In the genomic region with DNA sequence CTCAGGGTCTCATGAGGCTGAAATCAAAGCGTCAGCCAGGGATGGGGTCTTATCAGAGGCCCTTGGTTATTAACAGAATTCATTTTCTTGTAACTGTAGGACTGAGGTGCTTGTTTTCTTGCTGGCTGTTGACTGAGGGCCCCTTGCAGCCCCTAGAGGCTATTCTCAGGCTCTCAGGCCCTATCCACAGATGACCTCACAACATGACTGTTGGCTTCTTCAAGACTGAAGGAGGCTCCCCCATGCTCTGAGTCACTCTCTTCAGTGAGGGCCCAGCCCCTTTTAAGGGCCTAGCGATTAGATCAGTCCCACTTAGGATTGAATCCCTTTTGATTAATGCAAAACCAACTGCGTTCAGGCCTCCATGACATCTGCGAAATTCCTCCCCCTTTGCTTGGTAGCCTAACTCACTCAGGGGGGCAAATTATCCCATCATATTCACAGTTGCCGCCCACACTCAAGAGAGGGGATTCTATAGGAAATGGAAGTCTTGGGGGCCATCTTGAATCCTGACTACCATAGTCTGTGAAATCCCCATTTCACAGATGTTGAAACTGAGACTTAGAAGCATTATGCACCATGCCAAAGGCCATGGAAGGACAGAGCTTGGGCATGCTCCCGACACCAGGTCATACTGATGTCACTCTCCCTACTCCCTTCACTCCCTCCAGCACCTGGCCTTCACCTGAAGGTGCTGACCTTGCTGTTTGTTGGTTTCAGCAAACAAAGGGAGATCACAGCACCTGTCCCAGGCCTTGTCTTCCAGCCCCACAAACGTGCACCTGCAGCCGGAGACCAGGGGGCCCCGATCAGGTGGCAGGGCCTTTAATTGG, we compare ENCODE assay signal across 14 cellular contexts.
DNase-seq lines count a peak whose midpoint lies in the region; ATAC-seq and TF ChIP-seq lines count a peak whose summit lies in the region.
"Had no signal": no experiment of that assay in that cellular context is flagged by ENCODE, and none has a peak within 500 bp of the region (broad histone marks: within the 10 kb centered on the region; RNA-seq: fewer than 3 reads in every experiment).

No MANE protein-coding gene starts in this region.

- H3K23ac ChIP-seq in mesendoderm (ENCODE audit: low read length), result no peak overlapping the region

- H3K79me1 ChIP-seq in mesendoderm (ENCODE audit: low read length), result no peaks in the 10 kb centered on the region

- H3K27me3 ChIP-seq in RWPE2 (ENCODE audit: insufficient read depth, poor library complexity, severe bottlenecking) (no peaks in the 10 kb centered on the region), mesendoderm (ENCODE audit: insufficient read depth, low read length, poor library complexity) (no peaks in the 10 kb centered on the region)
- H3K27me3 ChIP-seq: body of pancreas, pancreas had no signal

- H4K8ac ChIP-seq in mesendoderm (ENCODE audit: low read depth, low read length), result no peak overlapping the region

- H4K5ac ChIP-seq in mesendoderm (ENCODE audit: low read length), result no peak overlapping the region

- no peak for TF ChIP-seq CTCF in RWPE2 (IDR thresholded peaks at IDR 0.05; ENCODE audit: poor library complexity, severe bottlenecking)

- H3K4ac ChIP-seq in mesendoderm (ENCODE audit: low read depth, low read length), result no peak overlapping the region

- H3K4me2 ChIP-seq in mesendoderm (ENCODE audit: low read length), result no peak overlapping the region

- peaks cover 17% of the 10 kb centered on the region for H3K4me1 ChIP-seq in RWPE2 (ENCODE audit: insufficient read depth, poor library complexity, severe bottlenecking)
- H3K4me1 ChIP-seq in mesendoderm (ENCODE audit: control insufficient read depth, low read depth, low read length), result no peaks in the 10 kb centered on the region
- H3K4me1 ChIP-seq: body of pancreas, pancreas had no signal

- H3K56ac ChIP-seq in mesendoderm (ENCODE audit: low read length), result no peak overlapping the region

- no peak overlapping the region for H3K9ac ChIP-seq in mesendoderm (ENCODE audit: low read length)

- DNase-seq in activated CD4-positive, alpha-beta T cell treated with anti-CD3 and anti-CD28 coated beads, Interleukin-2, amount 50 U/mL, for 48 hours, result peak; percentile 29 to 47
- DNase-seq in activated CD4-positive, alpha-beta T cell treated with anti-CD3 and anti-CD28 coated beads for 1 hour, result no peak
- DNase-seq in RWPE2 (ENCODE audit: low spot score) (no peak), mesendoderm (peak; percentile 78), NOMO-1 (lab: John Stamatoyannopoulos, UW; ENCODE audit: unreplicated experiment in 2 of 2) (no peak)
- DNase-seq: body of pancreas; effector CD8-positive, alpha-beta T cell; MV-4-11; NK-92 treated with Interleukin-12 subunit alpha and Interleukin-12 subunit beta, amount 100 ng/mL, for 24 hours; pancreas had no signal

- no peak overlapping the region for H2BK15ac ChIP-seq in mesendoderm (replicated peaks; ENCODE audit: low read depth)

- H2BK5ac ChIP-seq in mesendoderm (ENCODE audit: low read length), result no peak overlapping the region

- no peaks in the 10 kb centered on the region for H3K79me2 ChIP-seq in mesendoderm (ENCODE audit: control insufficient read depth, insufficient read depth, low read length)

- no peak overlapping the region for H2AK5ac ChIP-seq in mesendoderm (ENCODE audit: low read length)

- WGBS in mesendoderm (ENCODE audit: extremely low coverage, insufficient coverage, low lambda C conversion rate), result no CpG with 5 or more reads among the region's 9 CpGs

- peak overlapping the region; percentile 6 for H3K27ac ChIP-seq in RWPE2 (ENCODE audit: poor library complexity, severe bottlenecking)
- no peak overlapping the region for H3K27ac ChIP-seq in mesendoderm (ENCODE audit: low read depth, low read length)
- H3K27ac ChIP-seq: body of pancreas, pancreas, SK-N-MC had no signal

- no peak overlapping the region for H3K18ac ChIP-seq in mesendoderm (ENCODE audit: low read length)

- no peak overlapping the region for H2BK120ac ChIP-seq in mesendoderm (ENCODE audit: low read depth, low read length)

- no peaks in the 10 kb centered on the region for H3K36me3 ChIP-seq in RWPE2 (ENCODE audit: low read depth)
- H3K36me3 ChIP-seq in mesendoderm (ENCODE audit: control insufficient read depth, insufficient read depth, low read length), result no peaks in the 10 kb centered on the region
- H3K36me3 ChIP-seq: pancreas had no signal

- H3K4me3 ChIP-seq in RWPE2 (ENCODE audit: severe bottlenecking) (no peak overlapping the region), mesendoderm (ENCODE audit: low read length) (no peak overlapping the region)
- H3K4me3 ChIP-seq: body of pancreas, pancreas, SK-N-MC had no signal

- ATAC-seq in GM21786 (IDR thresholded peaks at IDR 0.05; ENCODE audit: unreplicated experiment) (peak; percentile 41), RWPE2 (ENCODE audit: low read depth) (peak; percentile 38; the same call in 1 of the 3 replicates), HG02623 (IDR thresholded peaks at IDR 0.05; ENCODE audit: unreplicated experiment) (no peak), GM18907 (IDR thresholded peaks at IDR 0.05; ENCODE audit: unreplicated experiment) (no peak)
- ATAC-seq: body of pancreas had no signal

- no peaks in the 10 kb centered on the region for H3K9me3 ChIP-seq in RWPE2 (ENCODE audit: severe bottlenecking)
- H3K9me3 ChIP-seq: body of pancreas, pancreas had no signal

Comparison
In these comparisons a context has a peak if more than half of its experiments do, and no peak if none do; other contexts are left out.
1. DNase-seq: peak in activated CD4-positive, alpha-beta T cell treated with anti-CD3 and anti-CD28 coated beads, Interleukin-2, amount 50 U/mL, for 48 hours (2 of 2) and mesendoderm (single experiment); none in activated CD4-positive, alpha-beta T cell treated with anti-CD3 and anti-CD28 coated beads for 1 hour (single experiment), RWPE2 (single experiment) and NOMO-1 (0 of 2).
2. ATAC-seq: peak in GM21786 (single experiment) and RWPE2 (single experiment); none in HG02623 (single experiment) and GM18907 (single experiment).